ENCODE assay signal across 8 cellular contexts in the genomic region with DNA sequence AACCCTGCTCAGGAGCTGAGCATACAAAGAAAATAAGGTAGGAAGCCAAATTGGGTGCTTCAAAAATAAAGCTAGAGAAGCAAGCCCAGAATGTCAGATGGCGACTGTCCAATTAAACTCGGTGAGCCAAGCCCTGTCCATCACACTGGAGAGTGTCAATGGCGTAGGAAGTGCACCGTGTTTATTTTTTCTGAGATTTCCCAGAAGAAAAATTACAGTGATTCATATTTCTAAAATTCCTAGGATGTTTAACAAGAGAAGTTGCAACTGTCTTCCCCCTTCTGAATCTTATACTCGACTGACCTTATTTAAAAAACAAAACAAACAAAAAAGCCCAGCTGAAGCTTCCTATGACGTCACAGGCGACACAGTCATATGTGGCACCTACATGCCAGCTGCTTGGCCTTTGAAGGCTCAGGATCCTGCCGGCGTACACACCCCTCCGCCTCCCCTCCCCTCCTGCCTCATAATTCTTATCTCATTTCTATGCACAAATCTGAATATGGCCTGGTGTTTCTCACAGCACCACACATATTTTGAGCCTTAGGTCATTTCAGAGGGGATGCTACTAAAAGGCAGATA.
A peak's percentile ranks its signal among the peaks of the same experiment; 100 is the strongest.
DNase-seq lines count a peak whose midpoint lies in the region; ATAC-seq and TF ChIP-seq lines count a peak whose summit lies in the region.

No MANE protein-coding gene starts in this region.

- no peaks in the 10 kb centered on the region for H3K9me3 ChIP-seq in effector memory CD4-positive, alpha-beta T cell (ENCODE audit: control insufficient read depth, low read length)
- no peaks in the 10 kb centered on the region for H3K9me3 ChIP-seq in trophoblast cell (ENCODE audit: insufficient read depth, low read depth, low read length)

- no peaks in the 10 kb centered on the region for H3K9me3 Mint-ChIP-seq in activated B cell treated with CpG ODN at 0.5 μM for 24 hours

- intact Hi-C loops in activated B cell treated with CpG ODN at 0.5 μM for 24 hours (cut with micrococcal nuclease) = no loop called here

- WGBS in trophoblast cell (ENCODE audit: extremely low coverage, insufficient coverage, insufficient read length) = no CpG with 5 or more reads among the region's 10 CpGs

- H3K4ac ChIP-seq in trophoblast cell (ENCODE audit: low read depth, low read length) = no peak overlapping the region

- no peak for ATAC-seq in activated B cell treated with CpG ODN at 0.5 μM for 24 hours (ENCODE audit: low read depth)
- no peak for ATAC-seq in GM19397 (IDR thresholded peaks at IDR 0.05; ENCODE audit: unreplicated experiment)
- no peak for ATAC-seq in HG02973 (IDR thresholded peaks at IDR 0.05; ENCODE audit: unreplicated experiment)
- ATAC-seq in HG02981 (IDR thresholded peaks at IDR 0.05; ENCODE audit: unreplicated experiment) = no peak

- no peak overlapping the region for H2BK12ac ChIP-seq in trophoblast cell (ENCODE audit: low read length)

- no peak overlapping the region for H2BK5ac ChIP-seq in trophoblast cell (ENCODE audit: low read depth, low read length, poor library complexity)

- H3K4me3 ChIP-seq in HFF-Myc (replicated peaks; ENCODE audit: low read depth, low read length) (no peak overlapping the region), trophoblast cell (ENCODE audit: low read depth, low read length) (no peak overlapping the region)
- no peak overlapping the region for H3K4me3 ChIP-seq in effector memory CD4-positive, alpha-beta T cell (ENCODE audit: insufficient read depth, low read depth, low read length, poor library complexity, severe bottlenecking)

- H3K4me1 Mint-ChIP-seq in activated B cell treated with CpG ODN at 0.5 μM for 24 hours = peaks cover 83% of the 10 kb centered on the region

- H3K27me3 ChIP-seq in effector memory CD4-positive, alpha-beta T cell (replicated peaks; ENCODE audit: control insufficient read depth, insufficient read depth, low read length, poor library complexity, severe bottlenecking) = no peaks in the 10 kb centered on the region
- H3K27me3 ChIP-seq in trophoblast cell (ENCODE audit: insufficient read depth, low read length) = no peaks in the 10 kb centered on the region

- no peak overlapping the region for H3K23ac ChIP-seq in trophoblast cell (ENCODE audit: low read length)

- peaks cover 53% of the 10 kb centered on the region for H3K36me3 Mint-ChIP-seq in activated B cell treated with CpG ODN at 0.5 μM for 24 hours (ENCODE audit: low read depth)

- DNase-seq in HFF-Myc (ENCODE audit: extremely low read depth, low read depth) (peak; percentile 52), activated B cell treated with CpG ODN at 0.5 μM for 24 hours (no peak), trophoblast cell (peak; percentile 48 to 70), cerebellum (ENCODE audit: low spot score) (no peak)
- DNase-seq in effector memory CD4-positive, alpha-beta T cell = peak; percentile 63 to 70 (median 69)

- H4K12ac ChIP-seq in trophoblast cell (ENCODE audit: low read depth, low read length) = no peak overlapping the region

- H3K36me3 ChIP-seq in effector memory CD4-positive, alpha-beta T cell (ENCODE audit: control insufficient read depth, insufficient read depth, low read length) = no peaks in the 10 kb centered on the region
- H3K36me3 ChIP-seq in trophoblast cell (ENCODE audit: control insufficient read depth in 1 of 2, insufficient read depth in 2 of 2, low read length in 2 of 2) = no peaks in the 10 kb centered on the region

- H3K27me3 Mint-ChIP-seq in activated B cell treated with CpG ODN at 0.5 μM for 24 hours = no peaks in the 10 kb centered on the region

- TF ChIP-seq CTCF in HFF-Myc (IDR thresholded peaks at IDR 0.05; ENCODE audit: low read depth, low read length, missing control alignments) (no peak), activated B cell treated with CpG ODN at 0.5 μM for 24 hours (IDR thresholded peaks at IDR 0.05) (no peak)

- H3K79me1 ChIP-seq in trophoblast cell (ENCODE audit: low read length) = peaks cover 2% of the 10 kb centered on the region

- no peak overlapping the region for H4K8ac ChIP-seq in trophoblast cell (ENCODE audit: low read depth, low read length)

- H3K4me1 ChIP-seq in effector memory CD4-positive, alpha-beta T cell (ENCODE audit: control insufficient read depth, insufficient read depth, low read length, poor library complexity, severe bottlenecking) = peaks cover 79% of the 10 kb centered on the region
- peaks cover 20 to 26% of the 10 kb centered on the region in 2 experiments for H3K4me1 ChIP-seq in trophoblast cell (ENCODE audit: control insufficient read depth in 1 of 2, insufficient read depth in 2 of 2, low read length in 2 of 2)

- H3K9ac ChIP-seq in trophoblast cell (ENCODE audit: low read length) = no peak overlapping the region

- peak overlapping the region; percentile 93 for H3K27ac ChIP-seq in effector memory CD4-positive, alpha-beta T cell (ENCODE audit: insufficient read depth, low read length, poor library complexity, severe bottlenecking)
- no peak overlapping the region for H3K27ac ChIP-seq in trophoblast cell (ENCODE audit: low read depth, low read length)

- peak overlapping the region; percentile 42 for H3K4me3 Mint-ChIP-seq in activated B cell treated with CpG ODN at 0.5 μM for 24 hours

- no peak overlapping the region for H3K18ac ChIP-seq in trophoblast cell (ENCODE audit: low read length)

- no peak overlapping the region for H2BK120ac ChIP-seq in trophoblast cell (ENCODE audit: insufficient read depth, low read length, poor library complexity)

- H3K4me2 ChIP-seq in trophoblast cell (ENCODE audit: low read length) = no peak overlapping the region

- POLR2A ChIA-PET in activated B cell treated with CpG ODN at 0.5 μM for 24 hours (lab: Charles Lee) = interaction anchor here (0.9 to 12.6 kb wide), 6 partner anchors 8 to 60 kb away, joined by 3 to 171 read pairs (median 4); a partner anchor contains a TSS

- peak overlapping the region; percentile 94 for H3K27ac Mint-ChIP-seq in activated B cell treated with CpG ODN at 0.5 μM for 24 hours

- H3K14ac ChIP-seq in trophoblast cell (ENCODE audit: low read length) = no peak overlapping the region

- CTCF ChIA-PET in activated B cell treated with CpG ODN at 0.5 μM for 24 hours (lab: Charles Lee) = interaction anchor here (1.4 to 5.4 kb wide), 2 partner anchors 17 to 91 kb away, joined by 3 to 43 read pairs; no protein-coding TSS in a partner anchor

- H4K91ac ChIP-seq in trophoblast cell (ENCODE audit: low read depth, low read length) = no peak overlapping the region

- peak overlapping the region; percentile 61 for H2AFZ ChIP-seq in trophoblast cell (ENCODE audit: insufficient read depth, low read length, poor library complexity)

- no peak overlapping the region for H2AK5ac ChIP-seq in trophoblast cell (ENCODE audit: low read length)

- peaks cover 1% of the 10 kb centered on the region for H3K79me2 ChIP-seq in trophoblast cell (ENCODE audit: control insufficient read depth, insufficient read depth, low read length, poor library complexity)

Comparison
In these comparisons a context has a peak if more than half of its experiments do, and no peak if none do; other contexts are left out.
1. DNase-seq: peak in HFF-Myc (single experiment), effector memory CD4-positive, alpha-beta T cell (3 of 3) and trophoblast cell (2 of 2); none in activated B cell treated with CpG ODN at 0.5 μM for 24 hours (single experiment) and cerebellum (single experiment).